ENCODE assay signal across 20 cellular contexts in genomic region chr15:97126556-97127233, GRCh38.
DNase-seq lines count a peak whose midpoint lies in the region; ATAC-seq and TF ChIP-seq lines count a peak whose summit lies in the region.
"Had no signal": no experiment of that assay in that cellular context is flagged by ENCODE, and none has a peak within 500 bp of the region (broad histone marks: within the 10 kb centered on the region; RNA-seq: fewer than 3 reads in every experiment).

No MANE protein-coding gene starts in this region.

- no peak overlapping the region for H3K27ac Mint-ChIP-seq in WTC11
- H3K27ac Mint-ChIP-seq in activated T-helper 1 cell treated with anti-CD3 and anti-CD28 coated beads, Interleukin-12 subunit alpha, Interleukin-12 subunit beta, Interleukin-2, Interleukin-4 antibody, amounts not matched to agents 30 ng/mL and 10 ng/mL and 1 ng/mL, durations not matched to agents 14 hours and 24 hours and 36 hours: no peak overlapping the region

- H3K4me1 ChIP-seq in A673 (ENCODE audit: insufficient read depth, low read length, poor library complexity, severe bottlenecking) (no peaks in the 10 kb centered on the region), ovary (ENCODE audit: insufficient read depth) (no peaks in the 10 kb centered on the region)
- H3K4me1 ChIP-seq: BLaER1 treated with 17β-estradiol and CSF1 and Interleukin-3, amounts not matched to agents 10 nM and 100 nM; sigmoid colon had no signal

- DNase-seq in A673 (ENCODE audit: low spot score) (peak; percentile 26), HT1080 (ENCODE audit: low read depth) (peak; percentile 51), WTC11 (ENCODE audit: low spot score) (no peak), islet precursor cell (peak; percentile 96), ovary (no peak), NCI-H2196 (lab: John Stamatoyannopoulos, UW; ENCODE audit: unreplicated experiment) (no peak)
- no peak for DNase-seq in activated T-helper 1 cell treated with anti-CD3 and anti-CD28 coated beads, Interleukin-12 subunit alpha, Interleukin-12 subunit beta, Interleukin-2, Interleukin-4 antibody, amounts not matched to agents 30 ng/mL and 10 ng/mL and 1 ng/mL, durations not matched to agents 14 hours and 24 hours and 36 hours (ENCODE audit: low spot score)
- DNase-seq: activated effector memory CD4-positive, alpha-beta T cell treated with anti-CD3 and anti-CD28 coated beads, Interleukin-2, amount 50 U/mL, for 16 hours; cortex of kidney; foreskin fibroblast; GOT3; NCI-H2171 treated with DMSO at 0.1 percent for 48 hours; sigmoid colon; T-helper 2 cell; WERI-Rb-1 had no signal

- POLR2A ChIA-PET in A673 (lab: Charles Lee; ENCODE audit: low non-redundant PET): interaction anchor here (0.6 kb wide), 1 partner anchor 48 kb away, joined by 3 read pairs; no protein-coding TSS in a partner anchor
- POLR2A ChIA-PET in WTC11 (lab: Charles Lee): no interaction called here

- ATAC-seq in WTC11 (peak; percentile 85), GM18861 (IDR thresholded peaks at IDR 0.05; ENCODE audit: unreplicated experiment) (no peak)
- ATAC-seq: HepG2, Panc1 had no signal

- peak; percentile 33; the same call in 1 of the 2 replicates for TF ChIP-seq CTCF in A673 (conservative IDR thresholded peaks at IDR 0.05; ENCODE audit: low read depth, low read length)
- TF ChIP-seq CTCF in WTC11 (IDR thresholded peaks at IDR 0.05): no peak
- no peak for TF ChIP-seq CTCF in ovary (IDR thresholded peaks at IDR 0.05)

- no peaks in the 10 kb centered on the region for H3K27me3 Mint-ChIP-seq in WTC11 (ENCODE audit: low read depth)
- H3K27me3 Mint-ChIP-seq in activated T-helper 1 cell treated with anti-CD3 and anti-CD28 coated beads, Interleukin-12 subunit alpha, Interleukin-12 subunit beta, Interleukin-2, Interleukin-4 antibody, amounts not matched to agents 30 ng/mL and 10 ng/mL and 1 ng/mL, durations not matched to agents 14 hours and 24 hours and 36 hours (ENCODE audit: insufficient read depth): no peaks in the 10 kb centered on the region

- peaks cover 8% of the 10 kb centered on the region for H3K9me3 ChIP-seq in A673 (ENCODE audit: low read depth, low read length, poor library complexity, severe bottlenecking)
- no peaks in the 10 kb centered on the region for H3K9me3 ChIP-seq in ovary
- H3K9me3 ChIP-seq: sigmoid colon had no signal

- CTCF ChIA-PET in A673 (lab: Charles Lee): no interaction called here
- CTCF ChIA-PET in WTC11 (lab: Charles Lee): interaction anchor here (1.5 kb wide), 1 partner anchor 11 kb away, joined by 5 read pairs; no protein-coding TSS in a partner anchor

- TF ChIP-seq EP300 in ovary (IDR thresholded peaks at IDR 0.05): no peak

- no peaks in the 10 kb centered on the region for H3K4me1 Mint-ChIP-seq in WTC11
- no peaks in the 10 kb centered on the region for H3K4me1 Mint-ChIP-seq in activated T-helper 1 cell treated with anti-CD3 and anti-CD28 coated beads, Interleukin-12 subunit alpha, Interleukin-12 subunit beta, Interleukin-2, Interleukin-4 antibody, amounts not matched to agents 30 ng/mL and 10 ng/mL and 1 ng/mL, durations not matched to agents 14 hours and 24 hours and 36 hours (ENCODE audit: low read depth)

- H3K4me3 Mint-ChIP-seq in WTC11: no peak overlapping the region
- H3K4me3 Mint-ChIP-seq in activated T-helper 1 cell treated with anti-CD3 and anti-CD28 coated beads, Interleukin-12 subunit alpha, Interleukin-12 subunit beta, Interleukin-2, Interleukin-4 antibody, amounts not matched to agents 30 ng/mL and 10 ng/mL and 1 ng/mL, durations not matched to agents 14 hours and 24 hours and 36 hours: no peak overlapping the region

- no peaks in the 10 kb centered on the region for H3K36me3 Mint-ChIP-seq in WTC11
- no peaks in the 10 kb centered on the region for H3K36me3 Mint-ChIP-seq in activated T-helper 1 cell treated with anti-CD3 and anti-CD28 coated beads, Interleukin-12 subunit alpha, Interleukin-12 subunit beta, Interleukin-2, Interleukin-4 antibody, amounts not matched to agents 30 ng/mL and 10 ng/mL and 1 ng/mL, durations not matched to agents 14 hours and 24 hours and 36 hours (ENCODE audit: low read depth)

- H3K27ac ChIP-seq in A673 (ENCODE audit: low read depth, low read length, poor library complexity, severe bottlenecking): no peak overlapping the region
- H3K27ac ChIP-seq in ovary: no peak overlapping the region
- H3K27ac ChIP-seq: BLaER1 treated with 17β-estradiol and CSF1 and Interleukin-3, amounts not matched to agents 10 nM and 100 nM; sigmoid colon; WERI-Rb-1 had no signal

- no peak for TF ChIP-seq POLR2A in ovary (IDR thresholded peaks at IDR 0.05)

- peaks cover 2% of the 10 kb centered on the region for H3K9me3 Mint-ChIP-seq in WTC11
- peaks cover 3% of the 10 kb centered on the region for H3K9me3 Mint-ChIP-seq in activated T-helper 1 cell treated with anti-CD3 and anti-CD28 coated beads, Interleukin-12 subunit alpha, Interleukin-12 subunit beta, Interleukin-2, Interleukin-4 antibody, amounts not matched to agents 30 ng/mL and 10 ng/mL and 1 ng/mL, durations not matched to agents 14 hours and 24 hours and 36 hours

- WGBS in ovary, 3 donors: 66 to 76% (median 71%) methylated on average over 4 of the region's 4 CpGs

- H3K27me3 ChIP-seq in A673 (replicated peaks; ENCODE audit: insufficient read depth, low read depth, low read length, poor library complexity) (no peaks in the 10 kb centered on the region), ovary (no peaks in the 10 kb centered on the region)
- H3K27me3 ChIP-seq: BLaER1 treated with 17β-estradiol and CSF1 and Interleukin-3, amounts not matched to agents 10 nM and 100 nM; sigmoid colon had no signal

- H3K4me3 ChIP-seq in A673 (ENCODE audit: low read depth, low read length, poor library complexity, severe bottlenecking) (no peak overlapping the region), ovary (no peak overlapping the region)
- H3K4me3 ChIP-seq: BLaER1 treated with 17β-estradiol and CSF1 and Interleukin-3, amounts not matched to agents 10 nM and 100 nM; lung; sigmoid colon had no signal

- H3K36me3 ChIP-seq in A673 (ENCODE audit: insufficient read depth, low read length, poor library complexity, severe bottlenecking): no peaks in the 10 kb centered on the region
- H3K36me3 ChIP-seq in ovary: no peaks in the 10 kb centered on the region
- H3K36me3 ChIP-seq: BLaER1 treated with 17β-estradiol and CSF1 and Interleukin-3, amounts not matched to agents 10 nM and 100 nM; sigmoid colon; WERI-Rb-1 had no signal

- BruUV-seq in A673 (replicated peaks; lab: Mats Ljungman, UMichigan): no TSS peak

- intact Hi-C loops in A673 (cut with micrococcal nuclease; ENCODE audit: unreplicated experiment) (no loop called here), ovary (cut with DNase I) (no loop called here)
- intact Hi-C loops in activated T-helper 1 cell treated with anti-CD3 and anti-CD28 coated beads, Interleukin-12 subunit alpha, Interleukin-12 subunit beta, Interleukin-2, Interleukin-4 antibody, amounts not matched to agents 30 ng/mL and 10 ng/mL and 1 ng/mL, durations not matched to agents 14 hours and 24 hours and 36 hours (cut with micrococcal nuclease): no loop called here

TF ChIP-seq in WTC11, 78 proteins besides CTCF, POLR2A, EP300 and RAD21:
- TF ChIP-seq ZNF512 (CRISPR knock-in tag; IDR thresholded peaks at IDR 0.05; ENCODE audit: borderline replicate concordance): no peak
- TF ChIP-seq ZBTB43 (CRISPR knock-in tag; IDR thresholded peaks at IDR 0.05): no peak
- TF ChIP-seq ERG (CRISPR knock-in tag; IDR thresholded peaks at IDR 0.05): no peak
- TF ChIP-seq USF1 (CRISPR knock-in tag; IDR thresholded peaks at IDR 0.05): no peak

Comparison
In these comparisons a context has a peak if more than half of its experiments do, and no peak if none do; other contexts are left out.
1. DNase-seq: peak in A673 (single experiment), HT1080 (single experiment) and islet precursor cell (single experiment); none in WTC11 (single experiment), ovary (0 of 5), NCI-H2196 (single experiment) and activated T-helper 1 cell treated with anti-CD3 and anti-CD28 coated beads, Interleukin-12 subunit alpha, Interleukin-12 subunit beta, Interleukin-2, Interleukin-4 antibody, amounts not matched to agents 30 ng/mL and 10 ng/mL and 1 ng/mL, durations not matched to agents 14 hours and 24 hours and 36 hours (single experiment).